Comparison of ENCODE assay signal across 1 cellular context in the genomic region with DNA sequence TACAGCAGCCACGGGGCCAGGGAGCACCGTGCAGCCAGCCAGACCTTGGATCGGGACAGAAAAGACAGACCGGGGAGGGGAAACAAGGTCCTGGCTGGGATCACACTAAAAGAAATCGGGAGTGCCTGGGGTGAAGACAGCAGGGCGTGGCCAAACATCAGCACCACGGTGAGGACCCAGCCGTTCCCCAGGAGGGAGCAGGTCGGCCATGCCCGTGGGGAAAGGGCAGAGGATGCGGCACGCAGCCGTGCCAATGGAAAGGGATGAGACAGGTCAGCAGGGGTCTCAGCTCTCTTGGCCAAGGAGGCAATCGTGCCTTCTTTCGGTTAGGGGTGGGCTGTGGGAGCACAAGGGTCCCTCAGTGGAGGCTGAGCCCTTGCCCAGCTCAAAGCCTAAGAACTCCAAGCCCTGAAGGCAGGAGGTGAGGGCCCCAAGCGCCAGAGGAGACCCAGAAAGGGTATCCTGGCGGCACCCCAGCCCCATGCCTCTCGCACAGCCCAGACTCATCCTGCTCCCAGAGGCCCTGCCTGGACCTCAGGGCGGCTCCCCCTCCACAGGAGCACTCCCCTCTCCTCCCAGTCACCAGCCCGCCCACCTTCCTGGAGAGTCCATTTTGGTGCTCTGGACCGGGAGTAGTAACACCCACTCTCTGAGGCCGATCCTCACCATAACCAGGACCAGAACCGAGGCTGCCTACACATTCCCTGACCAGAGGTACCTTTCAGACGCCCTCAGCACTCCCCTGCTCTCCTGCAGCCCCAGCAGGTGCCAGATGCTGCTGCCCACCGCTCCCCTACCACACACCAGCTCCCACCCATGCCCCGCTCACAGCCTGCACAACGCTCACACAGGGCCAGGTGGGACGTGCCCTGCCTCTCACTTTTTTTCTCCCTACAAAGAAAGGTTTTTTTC.
TF ChIP-seq lines count a peak whose summit lies in the region.

No MANE protein-coding gene starts in this region.

TF ChIP-seq in H1, 55 proteins besides CTCF, POLR2A, EP300 and RAD21:
- TF ChIP-seq SP4 (IDR thresholded peaks at IDR 0.05; ENCODE audit: low read length) (no peak), TBP (IDR thresholded peaks at IDR 0.05; ENCODE audit: low read depth, low read length) (no peak), CREB1 (IDR thresholded peaks at IDR 0.05) (no peak), KDM1A (IDR thresholded peaks at IDR 0.05; ENCODE audit: borderline replicate concordance, low read length) (no peak), RFX5 (IDR thresholded peaks at IDR 0.05; ENCODE audit: borderline replicate concordance, low read depth, low read length) (no peak), JUND (IDR thresholded peaks at IDR 0.05; ENCODE audit: low read length) (no peak), TEAD4 (IDR thresholded peaks at IDR 0.05; ENCODE audit: low read depth, low read length) (no peak), EGR1 (IDR thresholded peaks at IDR 0.05; ENCODE audit: borderline replicate concordance, low read depth, low read length) (no peak), CHD2 (IDR thresholded peaks at IDR 0.05; ENCODE audit: low read length) (no peak), NRF1 (IDR thresholded peaks at IDR 0.05; ENCODE audit: low read depth, low read length) (no peak), CTBP2 (IDR thresholded peaks at IDR 0.05; ENCODE audit: borderline replicate concordance, insufficient read depth, insufficient read length, low read length) (no peak), ASH2L (IDR thresholded peaks at IDR 0.05; ENCODE audit: low read length) (no peak), RBBP5 (IDR thresholded peaks at IDR 0.05; ENCODE audit: borderline replicate concordance, low read depth, low read length) (no peak), KDM4A (IDR thresholded peaks at IDR 0.05; ENCODE audit: low read depth, low read length, severe bottlenecking) (no peak)
